Comparison of ENCODE assay signal across 5 cellular contexts in genomic region chr7:133643652-133644051, GRCh38.
A peak's percentile ranks its signal among the peaks of the same experiment; 100 is the strongest.
DNase-seq lines count a peak whose midpoint lies in the region; ATAC-seq, FAIRE-seq and TF ChIP-seq lines count a peak whose summit lies in the region.
"Not testable (repeated sequence)": the region's sequence is repeated elsewhere in the genome, so short reads cannot be mapped to it uniquely, and the experiment has no call there.

No MANE protein-coding gene starts in this region.

- in situ Hi-C loops in K562 (cut with MboI), result not testable (repeated sequence)

- not testable (repeated sequence) for ATAC-seq in RWPE2 (ENCODE audit: low read depth); K562

- 43% methylated on average over 5 of the region's 5 CpGs for WGBS in K562 (ENCODE audit: insufficient coverage, low coverage, missing lambda C conversion rate)

- not testable (repeated sequence) for TF ChIP-seq CTCF in RWPE2 (IDR thresholded peaks at IDR 0.05; ENCODE audit: poor library complexity, severe bottlenecking); K562 (IDR thresholded peaks at IDR 0.05 in 2 of 3, conservative IDR thresholded peaks at IDR 0.05 in 1 of 3; ENCODE audit: insufficient read depth in 2 of 3, low read depth in 1 of 3, low read length in 3 of 3); MCF 10A (IDR thresholded peaks at IDR 0.05; ENCODE audit: unreplicated experiment); neural crest cell (conservative IDR thresholded peaks at IDR 0.05)

- peaks cover 27% of the 10 kb centered on the region for H3K4me1 ChIP-seq in RWPE2 (ENCODE audit: insufficient read depth, poor library complexity, severe bottlenecking)
- H3K4me1 ChIP-seq in K562 (replicated peaks in 1 of 2; ENCODE audit: control insufficient read depth in 2 of 2, insufficient read depth in 2 of 2, low read length in 2 of 2), result not testable (repeated sequence)

- not testable (repeated sequence) for H3K4me3 ChIP-seq in RWPE2 (ENCODE audit: severe bottlenecking); K562

- not testable (repeated sequence) for H2AFZ ChIP-seq in K562 (ENCODE audit: low read depth, low read length)

- peak overlapping the region; percentile 54 for H3K27ac Mint-ChIP-seq in MCF 10A (ENCODE audit: low read depth, unreplicated experiment)
- H3K27ac Mint-ChIP-seq in neural crest cell (ENCODE audit: unreplicated experiment), result peak overlapping the region; percentile 63

- not testable (repeated sequence) for H3K27me3 Mint-ChIP-seq in MCF 10A (ENCODE audit: insufficient read depth, unreplicated experiment); neural crest cell (ENCODE audit: low read depth)

- H3K9ac ChIP-seq in K562 (ENCODE audit: insufficient read depth in 1 of 2, low read depth in 2 of 2, low read length in 2 of 2), result not testable (repeated sequence)

- FAIRE-seq in A204.1 (lab: Jason Lieb, UNC), result peak; percentile 41
- FAIRE-seq in K562 (lab: Jason Lieb, UNC), result not testable (repeated sequence)

- H3K9me3 Mint-ChIP-seq in MCF 10A (ENCODE audit: unreplicated experiment); neural crest cell: not testable (repeated sequence)

- not testable (repeated sequence) for H3K79me2 ChIP-seq in K562 (ENCODE audit: control insufficient read depth, insufficient read depth, low read length)

- H3K36me3 Mint-ChIP-seq in MCF 10A (ENCODE audit: insufficient read depth, unreplicated experiment), result not testable (repeated sequence)
- peaks cover 15% of the 10 kb centered on the region for H3K36me3 Mint-ChIP-seq in neural crest cell (ENCODE audit: low read depth)

- not testable (repeated sequence) for H3K9me1 ChIP-seq in K562 (ENCODE audit: control insufficient read depth, insufficient read depth, low read length)

- H4K20me1 ChIP-seq in K562 (replicated peaks; ENCODE audit: control insufficient read depth, insufficient read depth, low read length), result not testable (repeated sequence)

- not testable (repeated sequence) for H3K36me3 ChIP-seq in RWPE2 (ENCODE audit: low read depth); K562 (ENCODE audit: control insufficient read depth, insufficient read depth, low read length)

- POLR2A ChIA-PET in K562 (lab: Yijun Ruan, JAX); MCF 10A (lab: Yijun Ruan, JAX): not testable (repeated sequence)

- H3K4me3 Mint-ChIP-seq in MCF 10A (ENCODE audit: unreplicated experiment); neural crest cell: not testable (repeated sequence)

- not testable (repeated sequence) for H3K9me3 ChIP-seq in RWPE2 (ENCODE audit: severe bottlenecking); K562 (replicated peaks; ENCODE audit: control insufficient read depth, insufficient read depth, low read depth, low read length)

- not testable (repeated sequence) for DNase-seq in RWPE2 (ENCODE audit: low spot score); K562 (ENCODE audit: extremely low read depth in 1 of 4, low spot score in 3 of 4); MCF 10A (ENCODE audit: unreplicated experiment); neural crest cell (ENCODE audit: low read depth, low spot score)

- not testable (repeated sequence) for BruUV-seq in K562 (replicated peaks; lab: Mats Ljungman, UMichigan); MCF 10A (replicated peaks; lab: Mats Ljungman, UMichigan)

- not testable (repeated sequence) for H3K4me2 ChIP-seq in K562 (ENCODE audit: insufficient read depth, low read length)

- not testable (repeated sequence) for H3K27me3 ChIP-seq in RWPE2 (ENCODE audit: insufficient read depth, poor library complexity, severe bottlenecking); K562 (ENCODE audit: control insufficient read depth in 2 of 2, insufficient read depth in 2 of 2, low read length in 2 of 2)

- H3K4me1 Mint-ChIP-seq in MCF 10A (ENCODE audit: insufficient read depth, unreplicated experiment), result peaks cover 25% of the 10 kb centered on the region
- not testable (repeated sequence) for H3K4me1 Mint-ChIP-seq in neural crest cell

- CTCF ChIA-PET in K562 (lab: Yijun Ruan, JAX; ENCODE audit: low intra/inter-chr PET ratio), result not testable (repeated sequence)
- CTCF ChIA-PET in MCF 10A (lab: Yijun Ruan, JAX), result interaction anchor here (0.5 kb wide), 1 partner anchor 299 kb away, joined by 3 read pairs; no protein-coding TSS in a partner anchor

- TF ChIP-seq RAD21 in K562 (CRISPR knock-in tag; conservative IDR thresholded peaks at IDR 0.05 in 1 of 2, IDR thresholded peaks at IDR 0.05 in 1 of 2), result not testable (repeated sequence)

- not testable (repeated sequence) for TF ChIP-seq POLR2A in K562 (conservative IDR thresholded peaks at IDR 0.05)

- intact Hi-C loops in K562 (cut with micrococcal nuclease); MCF 10A (cut with micrococcal nuclease): not testable (repeated sequence)

- H3K27ac ChIP-seq in RWPE2 (ENCODE audit: poor library complexity, severe bottlenecking), result peak overlapping the region; percentile 66
- H3K27ac ChIP-seq in K562 (ENCODE audit: extremely low read depth, low read depth, low read length), result not testable (repeated sequence)

- not testable (repeated sequence) for TF ChIP-seq EP300 in K562 (IDR thresholded peaks at IDR 0.05; ENCODE audit: low read length)

TF ChIP-seq in K562, 482 proteins besides CTCF, POLR2A, EP300 and RAD21:
- TF ChIP-seq RAD51 (IDR thresholded peaks at IDR 0.05; ENCODE audit: borderline replicate concordance, low read depth) (peak; percentile 68), TFE3 (CRISPR knock-in tag; IDR thresholded peaks at IDR 0.05) (peak; percentile 78), CBFA2T2 (conservative IDR thresholded peaks at IDR 0.05) (peak; percentile 26; the same call in 1 of the 2 replicates)
